9 cellular contexts compared by ENCODE assay signal in genomic region chr20:35410613-35411012, GRCh38. TPM values are rescaled to one million over a fixed set of nuclear protein-coding genes. Genes with fewer than 3 reads are reported as not detected.
A peak's percentile ranks its signal among the peaks of the same experiment; 100 is the strongest.
DNase-seq lines count a peak whose midpoint lies in the region; ATAC-seq and TF ChIP-seq lines count a peak whose summit lies in the region.
"Had no signal": no experiment of that assay in that cellular context is flagged by ENCODE, and none has a peak within 500 bp of the region (broad histone marks: within the 10 kb centered on the region; RNA-seq: fewer than 3 reads in every experiment).

No MANE protein-coding gene starts in this region.

- peaks cover 30% of the 10 kb centered on the region for H3K36me3 Mint-ChIP-seq in activated CD8-positive, alpha-beta memory T cell treated with anti-CD3 and anti-CD28 coated beads, Interleukin-2, amount 10 ng/mL, durations not matched to agents 7 days and 5 days

- H3K27ac ChIP-seq in SK-N-MC, result no peak overlapping the region
- no peak overlapping the region for H3K27ac ChIP-seq in skin epidermis

- H3K27me3 Mint-ChIP-seq in activated CD8-positive, alpha-beta memory T cell treated with anti-CD3 and anti-CD28 coated beads, Interleukin-2, amount 10 ng/mL, durations not matched to agents 7 days and 5 days, result peaks cover 6% of the 10 kb centered on the region

- H3K4me3 Mint-ChIP-seq in activated CD8-positive, alpha-beta memory T cell treated with anti-CD3 and anti-CD28 coated beads, Interleukin-2, amount 10 ng/mL, durations not matched to agents 7 days and 5 days, result peak overlapping the region; percentile 95

- ATAC-seq in activated CD8-positive, alpha-beta memory T cell treated with anti-CD3 and anti-CD28 coated beads, Interleukin-2, amount 10 ng/mL, durations not matched to agents 7 days and 5 days, result no peak
- ATAC-seq in GM18505 (IDR thresholded peaks at IDR 0.05; ENCODE audit: unreplicated experiment) (no peak), GM19455 (IDR thresholded peaks at IDR 0.05; ENCODE audit: unreplicated experiment) (no peak)

- H3K4me1 Mint-ChIP-seq in activated CD8-positive, alpha-beta memory T cell treated with anti-CD3 and anti-CD28 coated beads, Interleukin-2, amount 10 ng/mL, durations not matched to agents 7 days and 5 days, result peaks cover 29% of the 10 kb centered on the region

- no peaks in the 10 kb centered on the region for H3K9me3 Mint-ChIP-seq in activated CD8-positive, alpha-beta memory T cell treated with anti-CD3 and anti-CD28 coated beads, Interleukin-2, amount 10 ng/mL, durations not matched to agents 7 days and 5 days (ENCODE audit: low read depth)

- peak overlapping the region; percentile 90 for H3K9ac ChIP-seq in SK-N-MC (ENCODE audit: insufficient read length)

- no peak for TF ChIP-seq POLR2A in GM18505 (IDR thresholded peaks at IDR 0.05; ENCODE audit: borderline replicate concordance, extremely low read depth, insufficient read depth, insufficient read length)

- CTCF ChIA-PET in activated CD8-positive, alpha-beta memory T cell treated with anti-CD3 and anti-CD28 coated beads, Interleukin-2, amount 10 ng/mL, durations not matched to agents 7 days and 5 days (lab: Charles Lee), result no interaction called here

- no peaks in the 10 kb centered on the region for H3K9me3 ChIP-seq in SK-N-MC (ENCODE audit: low read depth, low read length)

- H3K4me3 ChIP-seq in SK-N-MC (peak overlapping the region; percentile 86), fibroblast of pulmonary artery (replicated peaks; ENCODE audit: low read depth, low read length) (peak overlapping the region; percentile 98), skin epidermis (peak overlapping the region in 4 of 7 experiments; percentile 83 to 93 (median 86))

- peak overlapping the region; percentile 98 for H3K27ac Mint-ChIP-seq in activated CD8-positive, alpha-beta memory T cell treated with anti-CD3 and anti-CD28 coated beads, Interleukin-2, amount 10 ng/mL, durations not matched to agents 7 days and 5 days

- no peak for DNase-seq in activated CD8-positive, alpha-beta memory T cell treated with anti-CD3 and anti-CD28 coated beads, Interleukin-2, amount 10 ng/mL, durations not matched to agents 7 days and 5 days
- no peak for DNase-seq in activated CD8-positive, alpha-beta memory T cell treated with anti-CD3 and anti-CD28 coated beads for 24 hours
- DNase-seq in SK-N-MC (ENCODE audit: low read depth, low spot score) (no peak), fibroblast of pulmonary artery (ENCODE audit: low read depth) (no peak), NCI-H2196 (lab: John Stamatoyannopoulos, UW; ENCODE audit: unreplicated experiment) (no peak)

- H3K36me3 ChIP-seq in SK-N-MC (ENCODE audit: insufficient read depth, low read length), result peaks cover 44% of the 10 kb centered on the region

- TF ChIP-seq CTCF in fibroblast of pulmonary artery (IDR thresholded peaks at IDR 0.05; ENCODE audit: low read length, missing control alignments), result no peak

RNA-seq across cellular contexts. Expression of gene UQCC1, which starts 1.2 kb away (rescaled TPM):
- total RNA-seq in activated CD8-positive, alpha-beta memory T cell treated with anti-CD3 and anti-CD28 coated beads, Interleukin-2, amount 10 ng/mL, durations not matched to agents 7 days and 5 days, result 10 to 100 TPM; 64.5 to 73.1 TPM

RNA-seq across cellular contexts. Expression of gene GDF5, which starts 27.4 kb away (rescaled TPM):
- total RNA-seq in activated CD8-positive, alpha-beta memory T cell treated with anti-CD3 and anti-CD28 coated beads, Interleukin-2, amount 10 ng/mL, durations not matched to agents 7 days and 5 days, result under 1 TPM in 1 of 2 experiments, not detected in 1; 0.12 TPM
- total RNA-seq: activated CD8-positive, alpha-beta memory T cell treated with anti-CD3 and anti-CD28 coated beads for 36 hours had no signal

RNA-seq across cellular contexts. Expression of gene CEP250, which starts 44.8 kb away (rescaled TPM):
- total RNA-seq in activated CD8-positive, alpha-beta memory T cell treated with anti-CD3 and anti-CD28 coated beads, Interleukin-2, amount 10 ng/mL, durations not matched to agents 7 days and 5 days, result 10 to 100 TPM; 68.6 to 86.9 TPM
